Comparison of ENCODE assay signal across 13 cellular contexts in the genomic region with DNA sequence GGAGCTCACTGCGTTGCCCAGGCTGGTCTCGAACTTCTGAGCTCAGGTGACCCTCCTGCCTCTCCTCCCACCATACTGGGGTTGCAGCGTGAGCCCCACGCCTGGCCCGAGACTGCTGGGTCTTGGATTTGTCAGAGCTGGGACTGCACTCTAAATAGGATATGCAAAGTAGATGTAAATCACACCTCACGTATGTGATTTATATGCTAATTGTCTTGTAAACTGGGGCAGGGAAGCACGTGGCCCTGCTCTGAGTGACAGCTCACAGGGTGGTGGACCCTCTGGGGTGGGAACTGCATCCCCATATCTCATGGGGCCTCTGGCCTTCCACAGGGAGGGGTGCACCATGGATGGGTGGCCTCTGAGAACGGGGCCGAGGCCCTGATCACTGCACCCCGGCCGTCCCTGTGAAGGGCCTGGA. TPM values are rescaled to one million over a fixed set of nuclear protein-coding genes. Genes with fewer than 3 reads are reported as not detected.
DNase-seq lines count a peak whose midpoint lies in the region; ATAC-seq and TF ChIP-seq lines count a peak whose summit lies in the region.
"Had no signal": no experiment of that assay in that cellular context is flagged by ENCODE, and none has a peak within 500 bp of the region (broad histone marks: within the 10 kb centered on the region; RNA-seq: fewer than 3 reads in every experiment).

No MANE protein-coding gene starts in this region.

- H3K4me3 ChIP-seq in BLaER1 (0 out of 2 replicates have a peak overlapping the region, but pooled peaks have one; percentile 56), GM23338 (no peak overlapping the region), esophagus squamous epithelium (no peak overlapping the region), psoas muscle (no peak overlapping the region)

- no peaks in the 10 kb centered on the region for H3K9me2 ChIP-seq in GM23338 (ENCODE audit: insufficient read depth)

- no peaks in the 10 kb centered on the region for H3K9me3 Mint-ChIP-seq in GM23338
- H3K9me3 Mint-ChIP-seq in activated T-helper 2 cell treated with anti-CD3 and anti-CD28 coated beads, Interferon-gamma antibody, Interleukin-2, Interleukin-4, amounts not matched to agents 10 μg/mL and 5 μg/mL and 100 μg/mL, durations not matched to agents 14 hours and 24 hours and 36 hours, result no peaks in the 10 kb centered on the region
- H3K9me3 Mint-ChIP-seq in naive thymus-derived CD8-positive, alpha-beta T cell, result no peaks in the 10 kb centered on the region

- H2AFZ ChIP-seq in GM23338, result no peak overlapping the region

- no peaks in the 10 kb centered on the region for H3K36me3 Mint-ChIP-seq in GM23338 (ENCODE audit: low read depth)
- H3K36me3 Mint-ChIP-seq in activated T-helper 2 cell treated with anti-CD3 and anti-CD28 coated beads, Interferon-gamma antibody, Interleukin-2, Interleukin-4, amounts not matched to agents 10 μg/mL and 5 μg/mL and 100 μg/mL, durations not matched to agents 14 hours and 24 hours and 36 hours (ENCODE audit: low read depth), result peaks cover 3% of the 10 kb centered on the region
- no peaks in the 10 kb centered on the region for H3K36me3 Mint-ChIP-seq in naive thymus-derived CD8-positive, alpha-beta T cell

- ATAC-seq in GM23338 (no peak), HG02642 (IDR thresholded peaks at IDR 0.05; ENCODE audit: poor library complexity, unreplicated experiment) (no peak), psoas muscle (no peak)
- ATAC-seq in naive thymus-derived CD8-positive, alpha-beta T cell, result peak in 1 of 2 donors; percentile 26

- H3K36me3 ChIP-seq in BLaER1 (peaks cover 30% of the 10 kb centered on the region; the same call in 1 of the 2 replicates), GM23338 (ENCODE audit: insufficient read depth) (no peaks in the 10 kb centered on the region), esophagus squamous epithelium (no peaks in the 10 kb centered on the region), psoas muscle (ENCODE audit: insufficient read depth in 1 of 2, low read depth in 1 of 2) (no peaks in the 10 kb centered on the region)
- H3K36me3 ChIP-seq: thoracic aorta had no signal

- H3K4me2 ChIP-seq in BLaER1 (peak overlapping the region; percentile 94), GM23338 (no peak overlapping the region)

- POLR2A ChIA-PET in naive thymus-derived CD8-positive, alpha-beta T cell (lab: Charles Lee), result interaction anchor here (0.9 to 2.5 kb wide), 7 partner anchors 11 to 65 kb away, joined by 3 to 13 read pairs (median 5); a partner anchor contains a TSS

- no peak for TF ChIP-seq POLR2A in esophagus squamous epithelium (IDR thresholded peaks at IDR 0.05)

- H3K4me3 Mint-ChIP-seq in GM23338, result peak overlapping the region; percentile 14; the same call in 1 of the 3 replicates
- peak overlapping the region; percentile 13 for H3K4me3 Mint-ChIP-seq in activated T-helper 2 cell treated with anti-CD3 and anti-CD28 coated beads, Interferon-gamma antibody, Interleukin-2, Interleukin-4, amounts not matched to agents 10 μg/mL and 5 μg/mL and 100 μg/mL, durations not matched to agents 14 hours and 24 hours and 36 hours (ENCODE audit: low read depth)
- H3K4me3 Mint-ChIP-seq in naive thymus-derived CD8-positive, alpha-beta T cell, result peak overlapping the region; percentile 54 to 84 (median 70)

- H3K4me1 ChIP-seq in BLaER1, result peaks cover 70% of the 10 kb centered on the region
- H3K4me1 ChIP-seq in GM23338 (ENCODE audit: insufficient read depth), result no peaks in the 10 kb centered on the region
- H3K4me1 ChIP-seq in esophagus squamous epithelium, result peaks cover 7 to 33% (median 16%) of the 10 kb centered on the region in 3 donors
- H3K4me1 ChIP-seq in psoas muscle, result no peaks in the 10 kb centered on the region

- peaks cover 12% of the 10 kb centered on the region for H3K27me3 Mint-ChIP-seq in GM23338 (ENCODE audit: insufficient read depth, low read depth, poor library complexity)
- H3K27me3 Mint-ChIP-seq in activated T-helper 2 cell treated with anti-CD3 and anti-CD28 coated beads, Interferon-gamma antibody, Interleukin-2, Interleukin-4, amounts not matched to agents 10 μg/mL and 5 μg/mL and 100 μg/mL, durations not matched to agents 14 hours and 24 hours and 36 hours (ENCODE audit: low read depth), result no peaks in the 10 kb centered on the region
- H3K27me3 Mint-ChIP-seq in naive thymus-derived CD8-positive, alpha-beta T cell, result no peaks in the 10 kb centered on the region

- intact Hi-C loops in activated T-helper 2 cell treated with anti-CD3 and anti-CD28 coated beads, Interferon-gamma antibody, Interleukin-2, Interleukin-4, amounts not matched to agents 10 μg/mL and 5 μg/mL and 100 μg/mL, durations not matched to agents 14 hours and 24 hours and 36 hours (cut with micrococcal nuclease), result loop anchor here (10.0 kb wide), 1 partner anchor 134 kb away; a partner anchor contains a TSS
- intact Hi-C loops in esophagus squamous epithelium (cut with DNase I) (no loop called here), psoas muscle (cut with DNase I) (no loop called here)

- H3K27me3 ChIP-seq in BLaER1 (peaks cover 41% of the 10 kb centered on the region), GM23338 (ENCODE audit: insufficient read depth) (peaks cover 2% of the 10 kb centered on the region), esophagus squamous epithelium (no peaks in the 10 kb centered on the region), psoas muscle (ENCODE audit: insufficient read depth in 3 of 3, low read length in 2 of 3) (peaks cover 0 to 30% (median 2%) of the 10 kb centered on the region in 3 donors)

- H3K27ac Mint-ChIP-seq in GM23338, result no peak overlapping the region
- no peak overlapping the region for H3K27ac Mint-ChIP-seq in activated T-helper 2 cell treated with anti-CD3 and anti-CD28 coated beads, Interferon-gamma antibody, Interleukin-2, Interleukin-4, amounts not matched to agents 10 μg/mL and 5 μg/mL and 100 μg/mL, durations not matched to agents 14 hours and 24 hours and 36 hours
- H3K27ac Mint-ChIP-seq in naive thymus-derived CD8-positive, alpha-beta T cell, result peak overlapping the region in 5 of 10 donors; percentile 6 to 80 (median 40)

- H3K4me1 Mint-ChIP-seq in GM23338, result peaks cover 4% of the 10 kb centered on the region; the same call in 1 of the 3 replicates
- peaks cover 5% of the 10 kb centered on the region for H3K4me1 Mint-ChIP-seq in activated T-helper 2 cell treated with anti-CD3 and anti-CD28 coated beads, Interferon-gamma antibody, Interleukin-2, Interleukin-4, amounts not matched to agents 10 μg/mL and 5 μg/mL and 100 μg/mL, durations not matched to agents 14 hours and 24 hours and 36 hours (ENCODE audit: low read depth)
- peaks cover 2 to 15% (median 9%) of the 10 kb centered on the region in 4 donors for H3K4me1 Mint-ChIP-seq in naive thymus-derived CD8-positive, alpha-beta T cell

- WGBS in esophagus squamous epithelium, 2 donors, result 17 to 92% methylated on average over 1 to 4 of the region's 11 CpGs
- WGBS in psoas muscle, 3 donors, result 79 to 83% (median 82%) methylated on average over 11 of the region's 11 CpGs

- H3K79me2 ChIP-seq in GM23338 (replicated peaks; ENCODE audit: insufficient read depth), result no peaks in the 10 kb centered on the region

- DNase-seq in GM23338 (ENCODE audit: low spot score), result no peak
- DNase-seq in activated T-helper 2 cell treated with anti-CD3 and anti-CD28 coated beads, Interferon-gamma antibody, Interleukin-2, Interleukin-4, amounts not matched to agents 10 μg/mL and 5 μg/mL and 100 μg/mL, durations not matched to agents 14 hours and 24 hours and 36 hours (ENCODE audit: low spot score), result no peak
- no peak for DNase-seq in naive thymus-derived CD8-positive, alpha-beta T cell
- DNase-seq in esophagus squamous epithelium (lab: John Stamatoyannopoulos, UW), result no peak
- no peak for DNase-seq in NCI-H345 (lab: John Stamatoyannopoulos, UW)
- DNase-seq in psoas muscle, result no peak
- DNase-seq: central memory CD4-positive, alpha-beta T cell; DMS79; NCI-H1105 treated with DMSO at 0.1 percent for 48 hours; T-helper 1 cell had no signal

- H3F3A ChIP-seq in GM23338 (replicated peaks; ENCODE audit: low read depth), result no peaks in the 10 kb centered on the region

- H3K27ac ChIP-seq in BLaER1 (0 out of 2 replicates have a peak overlapping the region, but pooled peaks have one; percentile 19), GM23338 (ENCODE audit: low read depth) (no peak overlapping the region), esophagus squamous epithelium (no peak overlapping the region), psoas muscle (no peak overlapping the region)
- H3K27ac ChIP-seq: thoracic aorta had no signal

- TF ChIP-seq CTCF in GM23338 (conservative IDR thresholded peaks at IDR 0.05; ENCODE audit: low read depth in 2 of 2), result no peak
- no peak for TF ChIP-seq CTCF in esophagus squamous epithelium (IDR thresholded peaks at IDR 0.05)
- TF ChIP-seq CTCF in psoas muscle (IDR thresholded peaks at IDR 0.05), result no peak

- no peaks in the 10 kb centered on the region for H3K9me3 ChIP-seq in BLaER1
- no peaks in the 10 kb centered on the region for H3K9me3 ChIP-seq in esophagus squamous epithelium
- no peaks in the 10 kb centered on the region for H3K9me3 ChIP-seq in psoas muscle
- H3K9me3 ChIP-seq: thoracic aorta had no signal

- H4K20me1 ChIP-seq in BLaER1 (peaks cover 28% of the 10 kb centered on the region), GM23338 (replicated peaks; ENCODE audit: insufficient read depth) (no peaks in the 10 kb centered on the region)

- H3K9ac ChIP-seq in BLaER1, result no peak overlapping the region

TF ChIP-seq in GM23338, 12 proteins besides CTCF, POLR2A, EP300 and RAD21 (continues in another document):
- TF ChIP-seq EZH2phosphoT487 (IDR thresholded peaks at IDR 0.05; ENCODE audit: unreplicated experiment), result no peak

RNA-seq across cellular contexts. Expression of a gene that starts 34.1 kb away (rescaled TPM):
- 55.0 and 79.1 TPM in 2 replicates for total RNA-seq in GM23338 (2014; rRNA removed; shearing (Covaris generic))
- polyA plus RNA-seq in GM23338 (2016; fragmentation: Nextera tagmentation; extraction: Ambion mirVana), result 48.0 and 54.5 TPM in 2 replicates
- total RNA-seq in activated T-helper 2 cell treated with anti-CD3 and anti-CD28 coated beads, Interferon-gamma antibody, Interleukin-2, Interleukin-4, amounts not matched to agents 10 μg/mL and 5 μg/mL and 100 μg/mL, durations not matched to agents 14 hours and 24 hours and 36 hours, result 32.2 and 35.9 TPM in 2 replicates
- 10 to 100 TPM; 61.4 to 64.1 TPM for total RNA-seq in naive thymus-derived CD8-positive, alpha-beta T cell
- polyA plus RNA-seq in naive thymus-derived CD8-positive, alpha-beta T cell, result 10 to 100 TPM; 23.0 to 34.6 (median 23.6) TPM
- 10 to 100 TPM; 22.3 to 29.6 (median 27.8) TPM for total RNA-seq in esophagus squamous epithelium
- total RNA-seq in psoas muscle, result 10 to 100 TPM; 27.3 to 42.3 (median 29.1) TPM
- 10 to 100 TPM; 36.8 to 51.1 (median 48.3) TPM for polyA plus RNA-seq in psoas muscle

RNA-seq across cellular contexts. Expression of a gene that starts 44.0 kb away (rescaled TPM):
- 4.3 and 9.6 TPM in 2 replicates for total RNA-seq in GM23338 (2014; rRNA removed; shearing (Covaris generic))
- polyA plus RNA-seq in GM23338 (2016; fragmentation: Nextera tagmentation; extraction: Ambion mirVana), result 1.9 and 2.2 TPM in 2 replicates
- 62.8 and 65.2 TPM in 2 replicates for total RNA-seq in activated T-helper 2 cell treated with anti-CD3 and anti-CD28 coated beads, Interferon-gamma antibody, Interleukin-2, Interleukin-4, amounts not matched to agents 10 μg/mL and 5 μg/mL and 100 μg/mL, durations not matched to agents 14 hours and 24 hours and 36 hours
- 10 to 100 TPM; 12.4 to 14.5 TPM for total RNA-seq in naive thymus-derived CD8-positive, alpha-beta T cell
- polyA plus RNA-seq in naive thymus-derived CD8-positive, alpha-beta T cell, result 10 to 100 TPM in 1 of 3 donors, 1 to 10 TPM in 2; 7.6 to 18.4 (median 8.2) TPM
- 10 to 100 TPM in 2 of 4 donors, 1 to 10 TPM in 2; 6.0 to 13.7 (median 9.9) TPM for total RNA-seq in esophagus squamous epithelium
- 1 to 10 TPM in 3 of 4 donors, under 1 TPM in 1; 0.88 to 1.4 (median 1.2) TPM for total RNA-seq in psoas muscle
- polyA plus RNA-seq in psoas muscle, result under 1 TPM; 0.18 to 0.56 (median 0.56) TPM

Comparison
In these comparisons a context has a peak if more than half of its experiments do, and no peak if none do; other contexts are left out.
1. H3K4me3 Mint-ChIP-seq: peak in every context shown above with its lines; median percentile 70 in naive thymus-derived CD8-positive, alpha-beta T cell; 14 in GM23338; 13 in activated T-helper 2 cell treated with anti-CD3 and anti-CD28 coated beads, Interferon-gamma antibody, Interleukin-2, Interleukin-4, amounts not matched to agents 10 μg/mL and 5 μg/mL and 100 μg/mL, durations not matched to agents 14 hours and 24 hours and 36 hours.